In the genomic region with DNA sequence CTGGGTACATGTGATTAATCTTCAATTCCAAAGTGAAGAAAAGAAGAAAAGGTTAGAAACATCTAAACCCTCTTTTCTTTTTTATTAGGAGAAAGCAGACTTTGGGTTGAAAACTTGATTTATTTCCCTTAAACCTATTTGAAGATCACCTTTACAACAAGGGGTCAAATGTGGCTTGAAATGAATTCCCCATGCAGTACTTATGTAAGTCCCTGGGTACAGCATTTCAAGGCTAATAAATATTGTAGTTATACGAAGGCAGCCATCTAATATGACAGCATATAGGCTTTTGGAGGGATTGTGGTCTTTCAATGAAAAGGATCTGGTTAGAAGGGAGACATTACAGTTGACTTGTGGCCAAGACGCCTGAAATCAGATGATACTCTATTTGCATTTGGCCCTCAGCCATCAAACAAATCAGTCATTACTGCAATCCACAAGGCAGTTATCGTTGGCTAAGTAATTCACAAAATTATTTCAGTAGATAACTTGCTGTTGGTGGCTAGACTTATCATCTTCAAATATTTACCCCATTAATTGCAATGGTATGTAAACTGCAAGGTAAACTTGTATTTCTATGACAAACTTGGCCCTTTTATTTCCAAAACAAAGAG, we compare ENCODE assay signal across 15 cellular contexts.
DNase-seq lines count a peak whose midpoint lies in the region; ATAC-seq, FAIRE-seq and TF ChIP-seq lines count a peak whose summit lies in the region.
"Had no signal": no experiment of that assay in that cellular context is flagged by ENCODE, and none has a peak within 500 bp of the region (broad histone marks: within the 10 kb centered on the region; RNA-seq: fewer than 3 reads in every experiment).

No MANE protein-coding gene starts in this region.

- H3K9me3 Mint-ChIP-seq in endodermal cell (no peaks in the 10 kb centered on the region), natural killer cell (peaks cover 2 to 11% of the 10 kb centered on the region in 2 donors)
- H3K9me3 Mint-ChIP-seq: T-helper 1 cell treated with Interleukin-12 subunit alpha and Interleukin-12 subunit beta and Interleukin-4 antibody, amounts not matched to agents 30 μg/mL and 1 μg/mL, for 36 hours had no signal

- H3K36me3 ChIP-seq in A673 (ENCODE audit: insufficient read depth, low read length, poor library complexity, severe bottlenecking) (no peaks in the 10 kb centered on the region), endodermal cell (ENCODE audit: control insufficient read depth, insufficient read depth, low read length) (no peaks in the 10 kb centered on the region)
- H3K36me3 ChIP-seq: cardiac muscle cell, prostate gland, upper lobe of right lung had no signal

- no peak overlapping the region for H3K27ac Mint-ChIP-seq in endodermal cell
- H3K27ac Mint-ChIP-seq in natural killer cell, result no peak overlapping the region
- H3K27ac Mint-ChIP-seq: T-helper 1 cell treated with Interleukin-12 subunit alpha and Interleukin-12 subunit beta and Interleukin-4 antibody, amounts not matched to agents 30 μg/mL and 1 μg/mL, for 36 hours had no signal

- CTCF ChIA-PET in A673 (lab: Charles Lee), result no interaction called here

- H3K4me3 Mint-ChIP-seq in endodermal cell, result no peak overlapping the region
- no peak overlapping the region for H3K4me3 Mint-ChIP-seq in natural killer cell
- H3K4me3 Mint-ChIP-seq: T-helper 1 cell treated with Interleukin-12 subunit alpha and Interleukin-12 subunit beta and Interleukin-4 antibody, amounts not matched to agents 30 μg/mL and 1 μg/mL, for 36 hours had no signal

- no TSS peak for BruUV-seq in A673 (replicated peaks; lab: Mats Ljungman, UMichigan)

- POLR2A ChIA-PET in A673 (lab: Charles Lee; ENCODE audit: low non-redundant PET), result no interaction called here

- DNase-seq in A673 (ENCODE audit: low spot score), result peak; percentile 74
- peak; percentile 48 for DNase-seq in NCI-H128 (lab: John Stamatoyannopoulos, UW; ENCODE audit: unreplicated experiment)
- DNase-seq in NCI-H69 (lab: John Stamatoyannopoulos, UW), result peak; percentile 93
- no peak for DNase-seq in endodermal cell
- DNase-seq in RCC 7860 (ENCODE audit: low spot score), result no peak
- no peak for DNase-seq in natural killer cell
- DNase-seq in activated CD4-positive, alpha-beta T cell treated with anti-CD3 and anti-CD28 coated beads, Interleukin-2, amount 50 U/mL, for 48 hours, result no peak
- DNase-seq: activated CD4-positive, alpha-beta T cell treated with anti-CD3 and anti-CD28 coated beads for 4 hours; mucosa of descending colon; upper lobe of right lung had no signal

- intact Hi-C loops in A673 (cut with micrococcal nuclease; ENCODE audit: unreplicated experiment) (no loop called here), natural killer cell (cut with micrococcal nuclease) (no loop called here)

- TF ChIP-seq CTCF in A673 (conservative IDR thresholded peaks at IDR 0.05; ENCODE audit: low read depth, low read length) (no peak), endodermal cell (conservative IDR thresholded peaks at IDR 0.05) (no peak), natural killer cell (IDR thresholded peaks at IDR 0.05) (no peak)

- no peak overlapping the region for H3K9ac ChIP-seq in endodermal cell (ENCODE audit: extremely low read depth, low read length, poor library complexity, severe bottlenecking)

- H3K4me1 Mint-ChIP-seq in endodermal cell, result peaks cover 35% of the 10 kb centered on the region
- no peaks in the 10 kb centered on the region for H3K4me1 Mint-ChIP-seq in natural killer cell

- 45 to 90% methylated on average over 1 to 3 of the region's 3 CpGs for WGBS in endodermal cell (ENCODE audit: insufficient coverage in 1 of 2, insufficient read length in 1 of 2), 2 experiments

- H3K27me3 ChIP-seq in A673 (replicated peaks; ENCODE audit: insufficient read depth, low read depth, low read length, poor library complexity) (no peaks in the 10 kb centered on the region), endodermal cell (ENCODE audit: control insufficient read depth, insufficient read depth, low read length, poor library complexity, severe bottlenecking) (no peaks in the 10 kb centered on the region)
- H3K27me3 ChIP-seq: cardiac muscle cell, upper lobe of right lung had no signal

- no peak overlapping the region for H3K4me3 ChIP-seq in A673 (ENCODE audit: low read depth, low read length, poor library complexity, severe bottlenecking)
- peak overlapping the region; percentile 15 for H3K4me3 ChIP-seq in endodermal cell (ENCODE audit: low read length)
- H3K4me3 ChIP-seq: cardiac muscle cell, mucosa of descending colon, prostate gland, upper lobe of right lung had no signal

- no peak overlapping the region for H3K27ac ChIP-seq in A673 (ENCODE audit: low read depth, low read length, poor library complexity, severe bottlenecking)
- no peak overlapping the region for H3K27ac ChIP-seq in endodermal cell (ENCODE audit: low read depth, low read length)
- H3K27ac ChIP-seq: cardiac muscle cell, prostate gland, upper lobe of right lung had no signal

- H3K9me3 ChIP-seq in A673 (ENCODE audit: low read depth, low read length, poor library complexity, severe bottlenecking), result no peaks in the 10 kb centered on the region
- no peaks in the 10 kb centered on the region for H3K9me3 ChIP-seq in endodermal cell (ENCODE audit: control insufficient read depth, low read length)
- H3K9me3 ChIP-seq: mucosa of descending colon, prostate gland, upper lobe of right lung had no signal

- no peaks in the 10 kb centered on the region for H3K36me3 Mint-ChIP-seq in endodermal cell (ENCODE audit: low read depth)
- no peaks in the 10 kb centered on the region for H3K36me3 Mint-ChIP-seq in natural killer cell

- peaks cover 7% of the 10 kb centered on the region for H3K27me3 Mint-ChIP-seq in endodermal cell (ENCODE audit: insufficient read depth)
- H3K27me3 Mint-ChIP-seq in natural killer cell (ENCODE audit: low read depth in 2 of 2), result no peaks in the 10 kb centered on the region

- ATAC-seq in natural killer cell (no peak), GM19023 (IDR thresholded peaks at IDR 0.05; ENCODE audit: unreplicated experiment) (no peak)
- ATAC-seq: mucosa of descending colon, upper lobe of right lung had no signal

- FAIRE-seq in RCC 7860 (lab: Jason Lieb, UNC), result no peak
- FAIRE-seq: D721Med had no signal

- H3K4me1 ChIP-seq in A673 (ENCODE audit: insufficient read depth, low read length, poor library complexity, severe bottlenecking) (peaks cover 21% of the 10 kb centered on the region), endodermal cell (ENCODE audit: control insufficient read depth, insufficient read depth, low read length) (peaks cover 3% of the 10 kb centered on the region)
- H3K4me1 ChIP-seq: prostate gland, upper lobe of right lung had no signal

Comparison
In these comparisons a context has a peak if more than half of its experiments do, and no peak if none do; other contexts are left out.
1. DNase-seq: peak in A673 (single experiment), NCI-H128 (single experiment) and NCI-H69 (single experiment); none in endodermal cell (single experiment), RCC 7860 (single experiment), natural killer cell (single experiment) and activated CD4-positive, alpha-beta T cell treated with anti-CD3 and anti-CD28 coated beads, Interleukin-2, amount 50 U/mL, for 48 hours (0 of 2).